Comparison of ENCODE assay signal across 1 cellular context in genomic region chr11:66192181-66192888, GRCh38.
TF ChIP-seq lines count a peak whose summit lies in the region.

No MANE protein-coding gene starts in this region.

TF ChIP-seq in A549, 52 proteins besides CTCF, POLR2A, EP300 and RAD21:
- TF ChIP-seq CBX2 (IDR thresholded peaks at IDR 0.05; ENCODE audit: borderline replicate concordance, low read depth) = no peak
- no peak for TF ChIP-seq RARB (CRISPR knock-in tag; IDR thresholded peaks at IDR 0.05)
- no peak for TF ChIP-seq HDAC2 (IDR thresholded peaks at IDR 0.05)
- TF ChIP-seq GATA3 (IDR thresholded peaks at IDR 0.05; ENCODE audit: borderline replicate concordance) = no peak
- no peak for TF ChIP-seq EHF (CRISPR knock-in tag; IDR thresholded peaks at IDR 0.05)
- no peak for TF ChIP-seq KDM5A (IDR thresholded peaks at IDR 0.05)
- TF ChIP-seq CHD4 (IDR thresholded peaks at IDR 0.05; ENCODE audit: borderline replicate concordance) = no peak
- TF ChIP-seq NPAS2 (CRISPR knock-in tag; IDR thresholded peaks at IDR 0.05; ENCODE audit: borderline replicate concordance) = no peak
